In genomic region chr6:7975764-7976146, GRCh38 we compare ENCODE assay signal across 9 cellular contexts.
DNase-seq lines count a peak whose midpoint lies in the region; ATAC-seq, FAIRE-seq and TF ChIP-seq lines count a peak whose summit lies in the region.
"Had no signal": no experiment of that assay in that cellular context is flagged by ENCODE, and none has a peak within 500 bp of the region (broad histone marks: within the 10 kb centered on the region; RNA-seq: fewer than 3 reads in every experiment).

No MANE protein-coding gene starts in this region.

- no peak for TF ChIP-seq CTCF in A549 (IDR thresholded peaks at IDR 0.05)
- TF ChIP-seq CTCF in right lobe of liver (IDR thresholded peaks at IDR 0.05) = no peak
- no peak for TF ChIP-seq CTCF in progenitor cell of endocrine pancreas (IDR thresholded peaks at IDR 0.05; ENCODE audit: unreplicated experiment)

- H3K4me3 ChIP-seq in A549 (peak overlapping the region; percentile 31; the same call in 2 of the 3 replicates), right lobe of liver (no peak overlapping the region)

- H3K27ac ChIP-seq in A549 = peak overlapping the region; percentile 84 to 89
- no peak overlapping the region for H3K27ac ChIP-seq in right lobe of liver

- no peak for TF ChIP-seq RAD21 in A549 (conservative IDR thresholded peaks at IDR 0.05 in 1 of 2, IDR thresholded peaks at IDR 0.05 in 1 of 2)

- no peak overlapping the region for H3K4me3 Mint-ChIP-seq in T-cell
- no peak overlapping the region for H3K4me3 Mint-ChIP-seq in progenitor cell of endocrine pancreas (ENCODE audit: low read depth)
- H3K4me3 Mint-ChIP-seq: CD4-positive, CD25-positive, alpha-beta regulatory T cell had no signal

- no peak for FAIRE-seq in A549 (lab: Jason Lieb, UNC)

- peak in 1 of 2 experiments; percentile 16 for DNase-seq in A549 (ENCODE audit: low read depth in 1 of 2, low spot score in 1 of 2)
- DNase-seq in astrocyte of the hippocampus (ENCODE audit: low read depth, low spot score) = peak; percentile 40
- peak in 2 of 3 donors; percentile 24 to 55 for DNase-seq in right lobe of liver
- DNase-seq in T-cell = no peak
- no peak for DNase-seq in ecto neural progenitor cell (ENCODE audit: low spot score)
- DNase-seq in progenitor cell of endocrine pancreas (ENCODE audit: low spot score, unreplicated experiment) = no peak
- no peak for DNase-seq in NCI-H2227 (lab: John Stamatoyannopoulos, UW; ENCODE audit: unreplicated experiment)
- DNase-seq: CD4-positive, CD25-positive, alpha-beta regulatory T cell had no signal

- no peak for TF ChIP-seq POLR2A in A549 (IDR thresholded peaks at IDR 0.05; ENCODE audit: low read length)
- no peak for TF ChIP-seq POLR2A in right lobe of liver (IDR thresholded peaks at IDR 0.05)

- peak overlapping the region; percentile 89 for H3K4me2 ChIP-seq in A549

- H3K36me3 Mint-ChIP-seq in T-cell (no peaks in the 10 kb centered on the region), progenitor cell of endocrine pancreas (ENCODE audit: insufficient read depth) (no peaks in the 10 kb centered on the region)
- H3K36me3 Mint-ChIP-seq: CD4-positive, CD25-positive, alpha-beta regulatory T cell had no signal

- TF ChIP-seq EP300 in A549 (IDR thresholded peaks at IDR 0.05) = no peak

- peaks cover 13 to 19% of the 10 kb centered on the region in 2 donors for H3K27me3 Mint-ChIP-seq in T-cell
- peaks cover 20% of the 10 kb centered on the region for H3K27me3 Mint-ChIP-seq in progenitor cell of endocrine pancreas

- POLR2A ChIA-PET in A549 (lab: Yijun Ruan, JAX) (no interaction called here), T-cell (lab: Charles Lee) (no interaction called here)

- no peaks in the 10 kb centered on the region for H3K9me3 Mint-ChIP-seq in T-cell
- peaks cover 3% of the 10 kb centered on the region for H3K9me3 Mint-ChIP-seq in progenitor cell of endocrine pancreas (ENCODE audit: low read depth)
- H3K9me3 Mint-ChIP-seq: CD4-positive, CD25-positive, alpha-beta regulatory T cell had no signal

- no peaks in the 10 kb centered on the region for H3K36me3 ChIP-seq in right lobe of liver

- peak; percentile 59 to 61 for ATAC-seq in A549
- peak; percentile 51 for ATAC-seq in HG02973 (IDR thresholded peaks at IDR 0.05; ENCODE audit: unreplicated experiment)
- peak; percentile 16 to 63 (median 36) for ATAC-seq in right lobe of liver
- no peak for ATAC-seq in T-cell (replicated peaks in 1 of 4)

- intact Hi-C loops in right lobe of liver (cut with DNase I) = no loop called here

- H3K4me1 ChIP-seq in A549 (peaks cover 35% of the 10 kb centered on the region), right lobe of liver (peaks cover 0 to 11% (median 4%) of the 10 kb centered on the region in 4 donors)

- H3K27ac Mint-ChIP-seq in T-cell (no peak overlapping the region), progenitor cell of endocrine pancreas (no peak overlapping the region)
- H3K27ac Mint-ChIP-seq: CD4-positive, CD25-positive, alpha-beta regulatory T cell had no signal

- H3K27me3 ChIP-seq in right lobe of liver = no peaks in the 10 kb centered on the region

- H3K9me3 ChIP-seq in A549 (no peaks in the 10 kb centered on the region), right lobe of liver (no peaks in the 10 kb centered on the region)

- peaks cover 0 to 6% (median 5%) of the 10 kb centered on the region in 3 donors for H3K4me1 Mint-ChIP-seq in T-cell
- H3K4me1 Mint-ChIP-seq in progenitor cell of endocrine pancreas (ENCODE audit: low read depth) = peaks cover 11% of the 10 kb centered on the region
- H3K4me1 Mint-ChIP-seq: CD4-positive, CD25-positive, alpha-beta regulatory T cell had no signal

- CTCF ChIA-PET in A549 (lab: Yijun Ruan, JAX) = interaction anchor here (1.0 kb wide), 1 partner anchor 80 kb away, joined by 3 read pairs; no protein-coding TSS in a partner anchor
- CTCF ChIA-PET in T-cell (lab: Charles Lee) = no interaction called here

- WGBS in A549 (ENCODE audit: missing lambda C conversion rate) = 25% methylated on average over 7 of the region's 8 CpGs
- 22% methylated on average over 5 of the region's 8 CpGs for WGBS in right lobe of liver (ENCODE audit: insufficient coverage, low coverage, low lambda C conversion rate, missing lambda C conversion rate)

TF ChIP-seq in A549, 52 proteins besides CTCF, POLR2A, EP300 and RAD21:
- TF ChIP-seq ZFP36 (IDR thresholded peaks at IDR 0.05; ENCODE audit: borderline replicate concordance, partially characterized antibody) (no peak), HMGXB4 (CRISPR knock-in tag; IDR thresholded peaks at IDR 0.05; ENCODE audit: borderline replicate concordance) (no peak), FOSL2 (IDR thresholded peaks at IDR 0.05) (no peak), FOSL2 (CRISPR knock-in tag; IDR thresholded peaks at IDR 0.05) (no peak), NPAS2 (CRISPR knock-in tag; IDR thresholded peaks at IDR 0.05; ENCODE audit: borderline replicate concordance) (no peak), HOXA7 (CRISPR knock-in tag; IDR thresholded peaks at IDR 0.05) (no peak), MAZ (IDR thresholded peaks at IDR 0.05; ENCODE audit: borderline replicate concordance, low read depth, low read length) (no peak), RCOR1 (IDR thresholded peaks at IDR 0.05; ENCODE audit: low read depth, low read length) (no peak), TFCP2L1 (CRISPR knock-in tag; IDR thresholded peaks at IDR 0.05) (no peak), BHLHE40 (IDR thresholded peaks at IDR 0.05; ENCODE audit: low read depth, low read length) (no peak)

Comparison
In these comparisons a context has a peak if more than half of its experiments do, and no peak if none do; other contexts are left out.
1. ATAC-seq: peak in A549 (2 of 2), HG02973 (single experiment) and right lobe of liver (4 of 4); none in T-cell (0 of 4).
2. DNase-seq: peak in astrocyte of the hippocampus (single experiment) and right lobe of liver (2 of 3); none in T-cell (0 of 34), ecto neural progenitor cell (single experiment), progenitor cell of endocrine pancreas (single experiment) and NCI-H2227 (single experiment).
3. H3K27ac ChIP-seq: peak in A549 (2 of 2); none in right lobe of liver (0 of 3).